ENCODE assay signal across 9 cellular contexts in genomic region chr1:151838491-151839412, GRCh38. TPM values are rescaled to one million over a fixed set of nuclear protein-coding genes. Genes with fewer than 3 reads are reported as not detected.
DNase-seq lines count a peak whose midpoint lies in the region; ATAC-seq and TF ChIP-seq lines count a peak whose summit lies in the region.
"Had no signal": no experiment of that assay in that cellular context is flagged by ENCODE, and none has a peak within 500 bp of the region (broad histone marks: within the 10 kb centered on the region; RNA-seq: fewer than 3 reads in every experiment).

No MANE protein-coding gene starts in this region.

- H3K27ac Mint-ChIP-seq in activated CD8-positive, alpha-beta memory T cell treated with anti-CD3 and anti-CD28 coated beads, Interleukin-2, amount 10 ng/mL, durations not matched to agents 7 days and 5 days = peak overlapping the region; percentile 71

- no peaks in the 10 kb centered on the region for H4K20me1 ChIP-seq in hepatocyte (ENCODE audit: insufficient read depth, poor library complexity, severe bottlenecking)

- peak; percentile 17 for ATAC-seq in activated CD8-positive, alpha-beta memory T cell treated with anti-CD3 and anti-CD28 coated beads, Interleukin-2, amount 10 ng/mL, durations not matched to agents 7 days and 5 days
- ATAC-seq in HG03354 (IDR thresholded peaks at IDR 0.05; ENCODE audit: poor library complexity, severe bottlenecking, unreplicated experiment) = no peak
- ATAC-seq in GM21717 (IDR thresholded peaks at IDR 0.05; ENCODE audit: unreplicated experiment) = no peak

- H3K36me3 ChIP-seq in hepatocyte (replicated peaks; ENCODE audit: insufficient read depth, low read depth) (no peaks in the 10 kb centered on the region), skeletal muscle tissue (ENCODE audit: control insufficient read depth in 3 of 3, insufficient read depth in 3 of 3, low read length in 3 of 3) (no peaks in the 10 kb centered on the region)

- peak overlapping the region; percentile 91 for H3K4me2 ChIP-seq in hepatocyte

- no peaks in the 10 kb centered on the region for H3K9me3 Mint-ChIP-seq in activated CD8-positive, alpha-beta memory T cell treated with anti-CD3 and anti-CD28 coated beads, Interleukin-2, amount 10 ng/mL, durations not matched to agents 7 days and 5 days (ENCODE audit: low read depth)

- H3K9ac ChIP-seq in skeletal muscle tissue (ENCODE audit: low read depth in 1 of 3, low read length in 3 of 3) = peak overlapping the region in 2 of 3 donors; percentile 10 to 60

- CTCF ChIA-PET in activated CD8-positive, alpha-beta memory T cell treated with anti-CD3 and anti-CD28 coated beads, Interleukin-2, amount 10 ng/mL, durations not matched to agents 7 days and 5 days (lab: Charles Lee) = interaction anchor here (0.8 to 2.7 kb wide), 4 partner anchors 8 to 121 kb away, joined by 3 to 6 read pairs (median 3); partner anchors contain the start of gene TDRKH

- DNase-seq in GM19238 (ENCODE audit: insufficient read length, low spot score) (peak; percentile 61), hepatocyte (ENCODE audit: low spot score) (peak; percentile 46), amniotic stem cell (lab: John Stamatoyannopoulos, UW) (no peak), SIG-M5 (lab: John Stamatoyannopoulos, UW) (no peak)
- DNase-seq in activated CD8-positive, alpha-beta memory T cell treated with anti-CD3 and anti-CD28 coated beads, Interleukin-2, amount 10 ng/mL, durations not matched to agents 7 days and 5 days = no peak

- no peak for TF ChIP-seq CTCF in hepatocyte (IDR thresholded peaks at IDR 0.05; ENCODE audit: poor library complexity)

- peaks cover 43% of the 10 kb centered on the region for H3K4me1 Mint-ChIP-seq in activated CD8-positive, alpha-beta memory T cell treated with anti-CD3 and anti-CD28 coated beads, Interleukin-2, amount 10 ng/mL, durations not matched to agents 7 days and 5 days

- H3K9me3 ChIP-seq in hepatocyte (ENCODE audit: low read depth) (no peaks in the 10 kb centered on the region), skeletal muscle tissue (ENCODE audit: control insufficient read depth in 3 of 3, low read length in 3 of 3) (no peaks in the 10 kb centered on the region)

- H3K4me1 ChIP-seq in hepatocyte (ENCODE audit: insufficient read depth) (peaks cover 13% of the 10 kb centered on the region), skeletal muscle tissue (ENCODE audit: control insufficient read depth in 3 of 3, insufficient read depth in 3 of 3, low read length in 3 of 3) (peaks cover 8 to 27% (median 16%) of the 10 kb centered on the region in 3 donors)

- H3K27ac ChIP-seq in hepatocyte (peak overlapping the region; percentile 94), skeletal muscle tissue (ENCODE audit: low read depth, low read length) (no peak overlapping the region)

- H3K27me3 ChIP-seq in hepatocyte (peaks cover 27% of the 10 kb centered on the region), skeletal muscle tissue (ENCODE audit: control insufficient read depth in 3 of 3, insufficient read depth in 3 of 3, low read length in 3 of 3) (peaks cover 19 to 40% (median 34%) of the 10 kb centered on the region in 3 donors)

- peak overlapping the region; percentile 71 for H2AFZ ChIP-seq in hepatocyte

- H3K4me3 Mint-ChIP-seq in activated CD8-positive, alpha-beta memory T cell treated with anti-CD3 and anti-CD28 coated beads, Interleukin-2, amount 10 ng/mL, durations not matched to agents 7 days and 5 days = peak overlapping the region; percentile 79

- peaks cover 1% of the 10 kb centered on the region for H3K36me3 Mint-ChIP-seq in activated CD8-positive, alpha-beta memory T cell treated with anti-CD3 and anti-CD28 coated beads, Interleukin-2, amount 10 ng/mL, durations not matched to agents 7 days and 5 days

- peaks cover 2% of the 10 kb centered on the region for H3K27me3 Mint-ChIP-seq in activated CD8-positive, alpha-beta memory T cell treated with anti-CD3 and anti-CD28 coated beads, Interleukin-2, amount 10 ng/mL, durations not matched to agents 7 days and 5 days

- H3K9me2 ChIP-seq in hepatocyte (replicated peaks; ENCODE audit: insufficient read depth) = no peaks in the 10 kb centered on the region

- no peaks in the 10 kb centered on the region for H3K79me2 ChIP-seq in hepatocyte

- WGBS in hepatocyte (ENCODE audit: low lambda C conversion rate, missing lambda C conversion rate) = 4% methylated on average over 90 of the region's 93 CpGs

- H3K4me3 ChIP-seq in hepatocyte (peak overlapping the region; percentile 5), skeletal muscle tissue (ENCODE audit: low read length in 3 of 3) (peak overlapping the region in 2 of 3 donors; percentile 49 to 58)

RNA-seq across cellular contexts. Expression of gene C2CD4D, which starts 0.9 kb away (rescaled TPM):
- total RNA-seq in activated CD8-positive, alpha-beta memory T cell treated with anti-CD3 and anti-CD28 coated beads, Interleukin-2, amount 10 ng/mL, durations not matched to agents 7 days and 5 days = under 1 TPM; 0.33 to 0.96 TPM
- total RNA-seq in hepatocyte (0.72 TPM in 1 of 2 replicates, not detected in the other), skeletal muscle tissue (not detected)
- polyA plus RNA-seq in hepatocyte = 0.96 and 1.1 TPM in 2 replicates
- total RNA-seq: myocyte had no signal

RNA-seq across cellular contexts. Expression of gene RORC, which starts 7.2 kb away (rescaled TPM):
- total RNA-seq in activated CD8-positive, alpha-beta memory T cell treated with anti-CD3 and anti-CD28 coated beads, Interleukin-2, amount 10 ng/mL, durations not matched to agents 7 days and 5 days = 1 to 10 TPM in 1 of 2 experiments, under 1 TPM in 1; 0.30 to 1.3 TPM
- total RNA-seq in hepatocyte = 1.2 and 1.3 TPM in 2 replicates
- 0.60 TPM in 1 of 2 replicates, not detected in the other for polyA plus RNA-seq in hepatocyte
- 8.9 TPM for total RNA-seq in skeletal muscle tissue

RNA-seq across cellular contexts. Expression of gene THEM5, which starts 14.8 kb away (rescaled TPM):
- not detected for total RNA-seq in activated CD8-positive, alpha-beta memory T cell treated with anti-CD3 and anti-CD28 coated beads, Interleukin-2, amount 10 ng/mL, durations not matched to agents 7 days and 5 days
- not detected in 2 replicates for total RNA-seq in hepatocyte
- polyA plus RNA-seq in hepatocyte = 0.21 and 0.32 TPM in 2 replicates
- total RNA-seq in skeletal muscle tissue = not detected
- total RNA-seq: myocyte had no signal

RNA-seq across cellular contexts. Expression of gene LINGO4, which starts 33.5 kb away (rescaled TPM):
- under 1 TPM; 0.07 to 0.15 TPM for total RNA-seq in activated CD8-positive, alpha-beta memory T cell treated with anti-CD3 and anti-CD28 coated beads, Interleukin-2, amount 10 ng/mL, durations not matched to agents 7 days and 5 days
- total RNA-seq in hepatocyte = not detected in 2 replicates
- polyA plus RNA-seq in hepatocyte = not detected in 2 replicates
- under 0.01 TPM for total RNA-seq in skeletal muscle tissue
- total RNA-seq: myocyte had no signal

RNA-seq across cellular contexts. Expression of gene TDRKH, which starts 48.5 kb away (rescaled TPM):
- 10 to 100 TPM; 16.4 to 17.1 TPM for total RNA-seq in activated CD8-positive, alpha-beta memory T cell treated with anti-CD3 and anti-CD28 coated beads, Interleukin-2, amount 10 ng/mL, durations not matched to agents 7 days and 5 days
- total RNA-seq in hepatocyte (3.4 and 3.8 TPM in 2 replicates), skeletal muscle tissue (4.7 TPM)
- 1.6 and 1.8 TPM in 2 replicates for polyA plus RNA-seq in hepatocyte

Comparison
In these comparisons a context has a peak if more than half of its experiments do, and no peak if none do; other contexts are left out.
1. DNase-seq: peak in GM19238 (single experiment) and hepatocyte (single experiment); none in activated CD8-positive, alpha-beta memory T cell treated with anti-CD3 and anti-CD28 coated beads, Interleukin-2, amount 10 ng/mL, durations not matched to agents 7 days and 5 days (single experiment), amniotic stem cell (single experiment) and SIG-M5 (single experiment).